In genomic region chr3:120705851-120706582, GRCh38 we compare ENCODE assay signal across 21 cellular contexts. TPM values are rescaled to one million over a fixed set of nuclear protein-coding genes. Genes with fewer than 3 reads are reported as not detected.
"Had no signal": no experiment of that assay in that cellular context is flagged by ENCODE, and none has a peak within 500 bp of the region (broad histone marks: within the 10 kb centered on the region; RNA-seq: fewer than 3 reads in every experiment).

No MANE protein-coding gene starts in this region.

- H3K36me3 ChIP-seq: colonic mucosa, ovary, uterus had no signal

- H3K9me3 ChIP-seq: colonic mucosa, esophagus squamous epithelium, sigmoid colon, uterus had no signal

- ATAC-seq: activated CD8-positive, alpha-beta T cell treated with anti-CD3 and anti-CD28 coated beads, Interleukin-2, amount 10 ng/mL, durations not matched to agents 7 days and 5 days; heart left ventricle had no signal

- H3K4me3 ChIP-seq: colonic mucosa, esophagus squamous epithelium, heart left ventricle, ovary, sigmoid colon, tibial artery, uterus had no signal

- DNase-seq: activated CD4-positive, alpha-beta T cell treated with anti-CD3 and anti-CD28 coated beads, Interleukin-2, amount 10 ng/mL, durations not matched to agents 24 days and 14 days; activated CD4-positive, CD25-positive, alpha-beta regulatory T cell; activated CD8-positive, alpha-beta memory T cell treated with anti-CD3 and anti-CD28 coated beads, Interleukin-2, amount 50 U/mL, for 4 hours; activated CD8-positive, alpha-beta T cell treated with anti-CD3 and anti-CD28 coated beads, Interleukin-2, amount 10 ng/mL, durations not matched to agents 7 days and 5 days; activated effector memory CD4-positive, alpha-beta T cell treated with anti-CD3 and anti-CD28 coated beads, Interleukin-2, amount 50 U/mL, for 16 hours; activated T-cell treated with anti-CD3 and anti-CD28 coated beads, Interleukin-2, amount 50 U/mL, for 48 hours; amniotic stem cell; central memory CD4-positive, alpha-beta T cell; colonic mucosa; esophagus squamous epithelium; foreskin melanocyte; heart left ventricle; immature natural killer cell; mammary epithelial cell; naive B cell; ovary; sigmoid colon; stimulated activated CD4-positive, alpha-beta T cell treated with anti-CD3 and anti-CD28 coated beads, Interleukin-1b, Interleukin-23, amount 100 ng/mL, for 48 hours; T-helper 2 cell; tibial artery; uterus had no signal

- H3K27me3 ChIP-seq: colonic mucosa, esophagus squamous epithelium, heart left ventricle, ovary, sigmoid colon, tibial artery, uterus had no signal

- H3K4me1 ChIP-seq: colonic mucosa, esophagus squamous epithelium, heart left ventricle, sigmoid colon, tibial artery, uterus had no signal

- H3K27ac ChIP-seq: colonic mucosa, esophagus squamous epithelium, heart left ventricle, ovary, sigmoid colon, tibial artery, uterus had no signal

RNA-seq across cellular contexts. Expression of gene HGD, which starts 24.0 kb away (rescaled TPM):
- polyA plus RNA-seq: heart left ventricle, mammary epithelial cell had no signal
